ENCODE assay signal across 25 cellular contexts in the genomic region with DNA sequence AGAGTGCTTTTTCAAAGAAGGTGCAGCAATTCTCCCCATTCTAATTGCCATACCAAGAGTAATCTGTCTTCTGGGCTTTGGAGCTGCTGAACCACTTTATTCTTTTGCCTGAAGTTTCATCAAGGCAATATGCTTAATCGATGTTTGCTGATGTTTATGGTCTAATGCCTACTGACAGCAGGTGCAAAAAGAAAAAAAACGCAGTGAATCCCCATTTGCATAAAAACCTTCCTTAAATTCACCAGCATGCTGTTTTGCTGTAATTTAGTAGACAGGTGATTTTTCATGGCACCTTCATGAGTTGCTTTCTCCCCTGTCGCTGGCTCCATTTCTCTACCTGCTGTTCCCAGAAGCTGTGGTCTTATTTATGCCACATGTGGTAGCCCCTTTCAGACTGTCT.
"Had no signal": no experiment of that assay in that cellular context is flagged by ENCODE, and none has a peak within 500 bp of the region (broad histone marks: within the 10 kb centered on the region; RNA-seq: fewer than 3 reads in every experiment).

No MANE protein-coding gene starts in this region.

- H3K27ac Mint-ChIP-seq: activated naive CD8-positive, alpha-beta T cell; activated T-helper 2 cell treated with anti-CD3 and anti-CD28 coated beads, Interferon-gamma antibody, Interleukin-2, Interleukin-4, amounts not matched to agents 10 μg/mL and 5 μg/mL and 100 μg/mL, durations not matched to agents 14 hours and 24 hours and 36 hours; effector memory CD8-positive, alpha-beta T cell; mesothelial cell of epicardium; natural killer cell had no signal

- H3K4me1 Mint-ChIP-seq: natural killer cell had no signal

- DNase-seq: activated CD4-positive, alpha-beta T cell treated with anti-CD3 and anti-CD28 coated beads for 4 hours; activated CD4-positive, alpha-beta T cell treated with anti-CD3 and anti-CD28 coated beads, Interleukin-2, amount 50 U/mL, for 48 hours; activated CD4-positive, CD25-positive, alpha-beta regulatory T cell; activated CD8-positive, alpha-beta memory T cell treated with anti-CD3 and anti-CD28 coated beads, Interleukin-2, amount 50 U/mL, for 48 hours; activated naive CD4-positive, alpha-beta T cell; activated T-cell treated with anti-CD3 and anti-CD28 coated beads, Interleukin-2, amount 50 U/mL, for 4 hours; adrenal gland; central memory CD4-positive, alpha-beta T cell; effector memory CD8-positive, alpha-beta T cell; gastrocnemius medialis; head of caudate nucleus; hypothalamus; left ventricle myocardium inferior; natural killer cell; retina; stimulated activated CD4-positive, alpha-beta T cell treated with anti-CD3 and anti-CD28 coated beads, Interleukin-4, amount 100 ng/mL, for 1 hour; stimulated activated naive CD8-positive, alpha-beta T cell treated with anti-CD3 and anti-CD28 coated beads, Interleukin-15, Interleukin-2, amounts not matched to agents 100 U/mL and 50 U/mL, for 24 hours; T-helper 9 cell; thyroid gland; upper lobe of right lung had no signal

- H3K27ac ChIP-seq: adrenal gland, ascending aorta, gastrocnemius medialis, left ventricle myocardium inferior, thyroid gland, upper lobe of right lung had no signal

- H3K27me3 ChIP-seq: adrenal gland, ascending aorta, gastrocnemius medialis, thyroid gland, upper lobe of right lung had no signal

- H3K36me3 Mint-ChIP-seq: activated naive CD8-positive, alpha-beta T cell; mesothelial cell of epicardium; natural killer cell had no signal

- H3K4me3 ChIP-seq: adrenal gland, ascending aorta, gastrocnemius medialis, left ventricle myocardium inferior, thyroid gland, upper lobe of right lung had no signal

- H3K9me3 Mint-ChIP-seq: activated T-cell treated with anti-CD3 and anti-CD28 coated beads, Interleukin-2, amount 50 U/mL, for 4 hours; activated T-helper 2 cell treated with anti-CD3 and anti-CD28 coated beads, Interferon-gamma antibody, Interleukin-2, Interleukin-4, amounts not matched to agents 10 μg/mL and 5 μg/mL and 100 μg/mL, durations not matched to agents 14 hours and 24 hours and 36 hours; effector memory CD8-positive, alpha-beta T cell had no signal

- ATAC-seq: activated T-cell treated with anti-CD3 and anti-CD28 coated beads, Interleukin-2, amount 50 U/mL, for 4 hours; effector memory CD8-positive, alpha-beta T cell; esophagus mucosa; gastrocnemius medialis; natural killer cell; stimulated activated naive CD8-positive, alpha-beta T cell treated with anti-CD3 and anti-CD28 coated beads, Interleukin-15, Interleukin-2, amounts not matched to agents 100 U/mL and 50 U/mL, for 24 hours; upper lobe of right lung had no signal

- H3K36me3 ChIP-seq: adrenal gland, ascending aorta, gastrocnemius medialis, left ventricle myocardium inferior, thyroid gland, upper lobe of right lung had no signal

- H3K9me3 ChIP-seq: adrenal gland, ascending aorta, gastrocnemius medialis, left ventricle myocardium inferior, thyroid gland, upper lobe of right lung had no signal

- H3K4me3 Mint-ChIP-seq: activated naive CD8-positive, alpha-beta T cell; activated T-cell treated with anti-CD3 and anti-CD28 coated beads, Interleukin-2, amount 50 U/mL, for 4 hours; effector memory CD8-positive, alpha-beta T cell; mesothelial cell of epicardium; natural killer cell had no signal

- H3K4me1 ChIP-seq: adrenal gland, ascending aorta, gastrocnemius medialis, thyroid gland, upper lobe of right lung had no signal
